In genomic region chr22:21103633-21104032, GRCh38 we compare ENCODE assay signal across 26 cellular contexts. TPM values are rescaled to one million over a fixed set of nuclear protein-coding genes. Genes with fewer than 3 reads are reported as not detected.
"Had no signal": no experiment of that assay in that cellular context is flagged by ENCODE, and none has a peak within 500 bp of the region (broad histone marks: within the 10 kb centered on the region; RNA-seq: fewer than 3 reads in every experiment).

No MANE protein-coding gene starts in this region.

- H3K27me3 ChIP-seq: cardiac muscle cell, ovary, right lobe of liver, suprapubic skin, upper lobe of left lung had no signal

- H3K36me3 ChIP-seq: cardiac muscle cell, esophagus muscularis mucosa, heart right ventricle, ovary, right lobe of liver, suprapubic skin, upper lobe of left lung had no signal

- H3K9me3 Mint-ChIP-seq: activated T-helper 1 cell treated with anti-CD3 and anti-CD28 coated beads, Interleukin-12 subunit alpha, Interleukin-12 subunit beta, Interleukin-2, Interleukin-4 antibody, amounts not matched to agents 30 ng/mL and 10 ng/mL and 1 ng/mL, durations not matched to agents 14 hours and 24 hours and 36 hours; immature natural killer cell; naive B cell; stimulated activated naive CD8-positive, alpha-beta T cell treated with anti-CD3 and anti-CD28 coated beads, Interleukin-15, Interleukin-2, amounts not matched to agents 100 ng/mL and 50 ng/mL, for 24 hours had no signal

- H3K4me3 Mint-ChIP-seq: activated T-helper 1 cell treated with anti-CD3 and anti-CD28 coated beads, Interleukin-12 subunit alpha, Interleukin-12 subunit beta, Interleukin-2, Interleukin-4 antibody, amounts not matched to agents 30 ng/mL and 10 ng/mL and 1 ng/mL, durations not matched to agents 14 hours and 24 hours and 36 hours had no signal

- H3K27ac Mint-ChIP-seq: activated naive CD8-positive, alpha-beta T cell; activated T-helper 1 cell treated with anti-CD3 and anti-CD28 coated beads, Interleukin-12 subunit alpha, Interleukin-12 subunit beta, Interleukin-2, Interleukin-4 antibody, amounts not matched to agents 30 ng/mL and 10 ng/mL and 1 ng/mL, durations not matched to agents 14 hours and 24 hours and 36 hours; immature natural killer cell; stimulated activated naive CD8-positive, alpha-beta T cell treated with anti-CD3 and anti-CD28 coated beads, Interleukin-15, Interleukin-2, amounts not matched to agents 100 ng/mL and 50 ng/mL, for 24 hours had no signal

- DNase-seq: activated CD4-positive, alpha-beta T cell treated with anti-CD3 and anti-CD28 coated beads, Interleukin-2, amount 50 U/mL, for 4 hours; activated gamma-delta T cell treated with Interleukin-2 at 50 U/mL for 16 hours; amniotic stem cell; dermis blood vessel endothelial cell; effector memory CD4-positive, alpha-beta T cell; heart right ventricle; immature natural killer cell; left ventricle myocardium superior; mucosa of descending colon; naive B cell; ovary; right lobe of liver; small intestine; stimulated activated CD4-positive, alpha-beta T cell treated with anti-CD3 and anti-CD28 coated beads, Interleukin-15, amount 100 ng/mL, for 24 hours; stimulated activated CD4-positive, alpha-beta T cell treated with anti-CD3 and anti-CD28 coated beads, Interleukin-2, amount 100 ng/mL, for 48 hours; T-helper 2 cell had no signal

- H3K9me3 ChIP-seq: esophagus muscularis mucosa, heart right ventricle, mucosa of descending colon, ovary, right lobe of liver, suprapubic skin, upper lobe of left lung had no signal

- H3K36me3 Mint-ChIP-seq: activated naive CD8-positive, alpha-beta T cell; immature natural killer cell; naive B cell had no signal

- H3K4me3 ChIP-seq: cardiac muscle cell, heart right ventricle, mucosa of descending colon, ovary, right lobe of liver, suprapubic skin, upper lobe of left lung had no signal

RNA-seq across cellular contexts. Expression of gene LRRC74B, which starts 57.9 kb away (rescaled TPM):
- total RNA-seq: activated CD8-positive, alpha-beta memory T cell treated with anti-CD3 and anti-CD28 coated beads for 36 hours; activated T-helper 1 cell treated with anti-CD3 and anti-CD28 coated beads, Interleukin-12 subunit alpha, Interleukin-12 subunit beta, Interleukin-2, Interleukin-4 antibody, amounts not matched to agents 30 ng/mL and 10 ng/mL and 1 ng/mL, durations not matched to agents 14 hours and 24 hours and 36 hours; chondrocyte; dermis blood vessel endothelial cell; endothelial cell of umbilical vein; esophagus muscularis mucosa; heart right ventricle; left ventricle myocardium superior; right lobe of liver; suprapubic skin had no signal
